Comparison of ENCODE assay signal across 1 cellular context in the genomic region with DNA sequence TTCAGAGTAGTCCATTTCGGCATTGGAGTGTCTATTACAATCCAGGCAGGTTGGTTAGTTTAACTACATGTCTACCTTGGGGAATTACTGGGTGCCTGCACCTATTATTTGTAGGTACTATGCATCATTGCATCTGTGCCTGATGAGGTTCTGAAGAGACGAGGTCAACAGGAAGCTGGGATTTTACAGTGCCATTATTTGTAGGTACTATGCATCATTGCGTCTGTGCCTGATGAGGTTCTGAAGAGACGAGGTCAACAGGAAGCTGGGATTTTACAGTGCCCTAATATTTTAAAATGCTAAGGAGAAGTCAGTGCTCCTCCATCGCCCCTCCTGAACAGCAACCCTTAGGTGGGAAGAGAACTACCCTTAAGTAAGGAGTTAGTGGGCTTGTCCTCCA.
TF ChIP-seq lines count a peak whose summit lies in the region.

No MANE protein-coding gene starts in this region.

TF ChIP-seq in H1, 55 proteins besides CTCF, POLR2A, EP300 and RAD21:
- TF ChIP-seq YY1 (IDR thresholded peaks at IDR 0.05; ENCODE audit: low read depth, low read length) (no peak), ZNF274 (IDR thresholded peaks at IDR 0.05; ENCODE audit: borderline replicate concordance, extremely low read depth, low read length) (no peak), CREB1 (IDR thresholded peaks at IDR 0.05) (no peak), RXRA (IDR thresholded peaks at IDR 0.05; ENCODE audit: insufficient read depth, low read depth, low read length) (no peak), TCF12 (IDR thresholded peaks at IDR 0.05; ENCODE audit: low read depth, low read length) (no peak), EGR1 (IDR thresholded peaks at IDR 0.05; ENCODE audit: borderline replicate concordance, low read depth, low read length) (no peak), TAF1 (IDR thresholded peaks at IDR 0.05; ENCODE audit: low read depth, low read length) (no peak), BACH1 (IDR thresholded peaks at IDR 0.05; ENCODE audit: low read length) (no peak), KDM4A (IDR thresholded peaks at IDR 0.05; ENCODE audit: low read depth, low read length, severe bottlenecking) (no peak), RNF2 (IDR thresholded peaks at IDR 0.05; ENCODE audit: borderline replicate concordance, low read depth, low read length, missing control alignments, poor library complexity, severe bottlenecking) (no peak), POLR2AphosphoS5 (IDR thresholded peaks at IDR 0.05; ENCODE audit: low read depth, low read length) (no peak)
- TF ChIP-seq, protein P1, sequence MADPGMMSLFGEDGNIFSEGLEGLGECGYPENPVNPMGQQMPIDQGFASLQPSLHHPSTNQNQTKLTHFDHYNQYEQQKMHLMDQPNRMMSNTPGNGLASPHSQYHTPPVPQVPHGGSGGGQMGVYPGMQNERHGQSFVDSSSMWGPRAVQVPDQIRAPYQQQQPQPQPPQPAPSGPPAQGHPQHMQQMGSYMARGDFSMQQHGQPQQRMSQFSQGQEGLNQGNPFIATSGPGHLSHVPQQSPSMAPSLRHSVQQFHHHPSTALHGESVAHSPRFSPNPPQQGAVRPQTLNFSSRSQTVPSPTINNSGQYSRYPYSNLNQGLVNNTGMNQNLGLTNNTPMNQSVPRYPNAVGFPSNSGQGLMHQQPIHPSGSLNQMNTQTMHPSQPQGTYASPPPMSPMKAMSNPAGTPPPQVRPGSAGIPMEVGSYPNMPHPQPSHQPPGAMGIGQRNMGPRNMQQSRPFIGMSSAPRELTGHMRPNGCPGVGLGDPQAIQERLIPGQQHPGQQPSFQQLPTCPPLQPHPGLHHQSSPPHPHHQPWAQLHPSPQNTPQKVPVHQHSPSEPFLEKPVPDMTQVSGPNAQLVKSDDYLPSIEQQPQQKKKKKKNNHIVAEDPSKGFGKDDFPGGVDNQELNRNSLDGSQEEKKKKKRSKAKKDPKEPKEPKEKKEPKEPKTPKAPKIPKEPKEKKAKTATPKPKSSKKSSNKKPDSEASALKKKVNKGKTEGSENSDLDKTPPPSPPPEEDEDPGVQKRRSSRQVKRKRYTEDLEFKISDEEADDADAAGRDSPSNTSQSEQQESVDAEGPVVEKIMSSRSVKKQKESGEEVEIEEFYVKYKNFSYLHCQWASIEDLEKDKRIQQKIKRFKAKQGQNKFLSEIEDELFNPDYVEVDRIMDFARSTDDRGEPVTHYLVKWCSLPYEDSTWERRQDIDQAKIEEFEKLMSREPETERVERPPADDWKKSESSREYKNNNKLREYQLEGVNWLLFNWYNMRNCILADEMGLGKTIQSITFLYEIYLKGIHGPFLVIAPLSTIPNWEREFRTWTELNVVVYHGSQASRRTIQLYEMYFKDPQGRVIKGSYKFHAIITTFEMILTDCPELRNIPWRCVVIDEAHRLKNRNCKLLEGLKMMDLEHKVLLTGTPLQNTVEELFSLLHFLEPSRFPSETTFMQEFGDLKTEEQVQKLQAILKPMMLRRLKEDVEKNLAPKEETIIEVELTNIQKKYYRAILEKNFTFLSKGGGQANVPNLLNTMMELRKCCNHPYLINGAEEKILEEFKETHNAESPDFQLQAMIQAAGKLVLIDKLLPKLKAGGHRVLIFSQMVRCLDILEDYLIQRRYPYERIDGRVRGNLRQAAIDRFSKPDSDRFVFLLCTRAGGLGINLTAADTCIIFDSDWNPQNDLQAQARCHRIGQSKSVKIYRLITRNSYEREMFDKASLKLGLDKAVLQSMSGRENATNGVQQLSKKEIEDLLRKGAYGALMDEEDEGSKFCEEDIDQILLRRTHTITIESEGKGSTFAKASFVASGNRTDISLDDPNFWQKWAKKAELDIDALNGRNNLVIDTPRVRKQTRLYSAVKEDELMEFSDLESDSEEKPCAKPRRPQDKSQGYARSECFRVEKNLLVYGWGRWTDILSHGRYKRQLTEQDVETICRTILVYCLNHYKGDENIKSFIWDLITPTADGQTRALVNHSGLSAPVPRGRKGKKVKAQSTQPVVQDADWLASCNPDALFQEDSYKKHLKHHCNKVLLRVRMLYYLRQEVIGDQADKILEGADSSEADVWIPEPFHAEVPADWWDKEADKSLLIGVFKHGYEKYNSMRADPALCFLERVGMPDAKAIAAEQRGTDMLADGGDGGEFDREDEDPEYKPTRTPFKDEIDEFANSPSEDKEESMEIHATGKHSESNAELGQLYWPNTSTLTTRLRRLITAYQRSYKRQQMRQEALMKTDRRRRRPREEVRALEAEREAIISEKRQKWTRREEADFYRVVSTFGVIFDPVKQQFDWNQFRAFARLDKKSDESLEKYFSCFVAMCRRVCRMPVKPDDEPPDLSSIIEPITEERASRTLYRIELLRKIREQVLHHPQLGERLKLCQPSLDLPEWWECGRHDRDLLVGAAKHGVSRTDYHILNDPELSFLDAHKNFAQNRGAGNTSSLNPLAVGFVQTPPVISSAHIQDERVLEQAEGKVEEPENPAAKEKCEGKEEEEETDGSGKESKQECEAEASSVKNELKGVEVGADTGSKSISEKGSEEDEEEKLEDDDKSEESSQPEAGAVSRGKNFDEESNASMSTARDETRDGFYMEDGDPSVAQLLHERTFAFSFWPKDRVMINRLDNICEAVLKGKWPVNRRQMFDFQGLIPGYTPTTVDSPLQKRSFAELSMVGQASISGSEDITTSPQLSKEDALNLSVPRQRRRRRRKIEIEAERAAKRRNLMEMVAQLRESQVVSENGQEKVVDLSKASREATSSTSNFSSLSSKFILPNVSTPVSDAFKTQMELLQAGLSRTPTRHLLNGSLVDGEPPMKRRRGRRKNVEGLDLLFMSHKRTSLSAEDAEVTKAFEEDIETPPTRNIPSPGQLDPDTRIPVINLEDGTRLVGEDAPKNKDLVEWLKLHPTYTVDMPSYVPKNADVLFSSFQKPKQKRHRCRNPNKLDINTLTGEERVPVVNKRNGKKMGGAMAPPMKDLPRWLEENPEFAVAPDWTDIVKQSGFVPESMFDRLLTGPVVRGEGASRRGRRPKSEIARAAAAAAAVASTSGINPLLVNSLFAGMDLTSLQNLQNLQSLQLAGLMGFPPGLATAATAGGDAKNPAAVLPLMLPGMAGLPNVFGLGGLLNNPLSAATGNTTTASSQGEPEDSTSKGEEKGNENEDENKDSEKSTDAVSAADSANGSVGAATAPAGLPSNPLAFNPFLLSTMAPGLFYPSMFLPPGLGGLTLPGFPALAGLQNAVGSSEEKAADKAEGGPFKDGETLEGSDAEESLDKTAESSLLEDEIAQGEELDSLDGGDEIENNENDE (IDR thresholded peaks at IDR 0.05; ENCODE audit: insufficient replicate concordance, low read length), result no peak
- TF ChIP-seq, protein P2, sequence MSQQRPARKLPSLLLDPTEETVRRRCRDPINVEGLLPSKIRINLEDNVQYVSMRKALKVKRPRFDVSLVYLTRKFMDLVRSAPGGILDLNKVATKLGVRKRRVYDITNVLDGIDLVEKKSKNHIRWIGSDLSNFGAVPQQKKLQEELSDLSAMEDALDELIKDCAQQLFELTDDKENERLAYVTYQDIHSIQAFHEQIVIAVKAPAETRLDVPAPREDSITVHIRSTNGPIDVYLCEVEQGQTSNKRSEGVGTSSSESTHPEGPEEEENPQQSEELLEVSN (IDR thresholded peaks at IDR 0.05), result no peak
